ENCODE assay signal across 14 cellular contexts in the genomic region with DNA sequence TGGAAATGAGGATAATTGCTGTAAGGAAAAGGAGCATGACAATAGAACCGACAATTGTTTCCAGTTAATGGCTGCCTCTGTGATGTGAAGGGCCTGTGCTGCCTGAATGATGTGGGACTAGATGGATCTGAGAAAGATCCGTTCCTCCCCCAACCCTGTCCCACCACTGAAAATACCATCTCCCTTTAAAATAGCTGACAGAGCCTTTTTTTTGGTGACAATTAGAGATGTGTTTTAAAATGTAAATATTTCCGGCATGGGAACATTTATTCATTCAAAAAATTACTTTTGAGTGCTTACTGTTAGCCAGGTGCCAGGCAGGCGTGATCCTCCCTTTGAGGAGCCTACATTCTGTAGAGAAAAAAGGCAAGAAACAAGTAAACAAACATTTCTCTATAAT.
"Had no signal": no experiment of that assay in that cellular context is flagged by ENCODE, and none has a peak within 500 bp of the region (broad histone marks: within the 10 kb centered on the region; RNA-seq: fewer than 3 reads in every experiment).

No MANE protein-coding gene starts in this region.

- H3K4me3 ChIP-seq: breast epithelium, dorsolateral prefrontal cortex, hepatocyte, stomach, thoracic aorta, uterus had no signal

- H3K4me1 ChIP-seq: uterus had no signal

- H2AFZ ChIP-seq: hepatocyte had no signal

- H3K27ac ChIP-seq: breast epithelium, dorsolateral prefrontal cortex, hepatocyte, stomach, thoracic aorta, uterus, WERI-Rb-1 had no signal

- H3K9me3 Mint-ChIP-seq: activated naive CD8-positive, alpha-beta T cell treated with anti-CD3 and anti-CD28 coated beads, Interleukin-2, amount 10 ng/mL, durations not matched to agents 7 days and 5 days; neural crest cell had no signal

- H3K4me2 ChIP-seq: hepatocyte had no signal

- H3K9me3 ChIP-seq: breast epithelium, stomach, thoracic aorta, uterus had no signal

- H3K27me3 ChIP-seq: breast epithelium, hepatocyte, stomach, uterus had no signal

- H3K4me3 Mint-ChIP-seq: activated naive CD8-positive, alpha-beta T cell treated with anti-CD3 and anti-CD28 coated beads, Interleukin-2, amount 10 ng/mL, durations not matched to agents 7 days and 5 days; neural crest cell had no signal

- H3K36me3 ChIP-seq: breast epithelium, stomach, thoracic aorta, uterus, WERI-Rb-1 had no signal

- DNase-seq: activated CD4-positive, alpha-beta T cell treated with anti-CD3 and anti-CD28 coated beads for 4 hours; activated gamma-delta T cell; activated naive CD8-positive, alpha-beta T cell treated with anti-CD3 and anti-CD28 coated beads, Interleukin-2, amount 10 ng/mL, durations not matched to agents 7 days and 5 days; activated T-cell treated with anti-CD3 and anti-CD28 coated beads for 4 hours; aorta; dorsolateral prefrontal cortex; stimulated activated CD4-positive, alpha-beta T cell treated with anti-CD3 and anti-CD28 coated beads, Interleukin-12 subunit alpha, Interleukin-12 subunit beta, amount 100 ng/mL, for 4 hours; stomach; uterus; WERI-Rb-1 had no signal

- H3K27ac Mint-ChIP-seq: activated naive CD8-positive, alpha-beta T cell treated with anti-CD3 and anti-CD28 coated beads, Interleukin-2, amount 10 ng/mL, durations not matched to agents 7 days and 5 days had no signal

- H3K27me3 Mint-ChIP-seq: activated naive CD8-positive, alpha-beta T cell treated with anti-CD3 and anti-CD28 coated beads, Interleukin-2, amount 10 ng/mL, durations not matched to agents 7 days and 5 days had no signal
